ENCODE assay signal across 11 cellular contexts in the genomic region with DNA sequence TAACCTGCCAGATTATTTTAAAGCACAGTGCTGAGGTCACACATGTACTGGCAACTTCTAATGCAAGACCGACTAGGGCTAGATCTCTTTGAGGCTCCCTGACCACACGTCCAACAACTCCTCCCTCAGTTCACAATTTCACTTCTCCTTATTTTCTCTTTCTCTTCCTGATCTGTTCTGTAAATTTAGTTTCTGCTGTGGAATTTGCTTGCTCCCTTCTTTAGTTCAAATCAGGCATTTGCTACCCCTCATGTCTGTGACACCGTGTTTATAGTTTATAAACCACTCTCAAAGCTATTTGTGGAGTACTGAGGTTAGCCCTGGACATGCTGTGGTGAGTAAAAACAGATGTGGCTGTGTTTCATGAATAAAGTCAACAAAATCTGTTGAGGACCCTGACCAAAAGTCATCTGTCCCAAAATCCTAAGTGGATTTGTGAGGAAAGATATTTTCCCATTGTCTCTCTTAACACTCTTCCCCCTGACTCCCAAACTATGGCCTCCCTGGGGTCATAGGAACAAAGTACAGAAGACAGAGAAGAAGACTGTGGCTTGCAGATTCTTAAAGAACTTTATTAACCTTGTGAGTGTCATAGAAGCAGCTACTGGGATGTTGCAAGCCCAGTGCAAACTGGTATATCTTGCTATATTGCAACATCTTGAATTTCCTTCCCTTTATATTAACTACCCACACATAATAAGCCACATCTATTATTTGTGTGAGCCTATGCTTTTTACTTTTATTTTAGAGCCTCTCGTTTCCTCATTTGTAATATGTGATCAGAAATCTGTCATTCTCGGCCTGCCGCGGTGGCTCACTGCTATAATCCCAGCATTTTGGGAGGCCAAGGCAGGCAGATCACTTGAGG. TPM values are rescaled to one million over a fixed set of nuclear protein-coding genes. Genes with fewer than 3 reads are reported as not detected.
DNase-seq lines count a peak whose midpoint lies in the region; ATAC-seq lines count a peak whose summit lies in the region.
"Had no signal": no experiment of that assay in that cellular context is flagged by ENCODE, and none has a peak within 500 bp of the region (broad histone marks: within the 10 kb centered on the region; RNA-seq: fewer than 3 reads in every experiment).

No MANE protein-coding gene starts in this region.

- no peaks in the 10 kb centered on the region for H3K4me1 ChIP-seq in urinary bladder (ENCODE audit: insufficient read depth)

- H3K27ac ChIP-seq in urinary bladder (ENCODE audit: low read depth): peak overlapping the region; percentile 48
- H3K27ac ChIP-seq: 22Rv1, PC-9 had no signal

- no peak overlapping the region for H3K4me3 ChIP-seq in urinary bladder (ENCODE audit: low read depth, low read length)
- H3K4me3 ChIP-seq: PC-9 had no signal

- 47% methylated on average over 7 of the region's 7 CpGs for WGBS in urinary bladder

- no peak for DNase-seq in T-helper 2 cell treated with Interferon-gamma antibody and Interleukin-4, amounts not matched to agents 5 μg/mL and 100 μg/mL, for 36 hours (ENCODE audit: low spot score)
- DNase-seq in T-helper 2 cell (no peak), LHCN-M2 (ENCODE audit: low read depth) (peak; percentile 19), globus pallidus (ENCODE audit: low spot score) (peak; percentile 59), AG08396 (ENCODE audit: low spot score) (no peak)
- DNase-seq in activated CD4-positive, alpha-beta T cell treated with anti-CD3 and anti-CD28 coated beads, Interleukin-2, amount 10 ng/mL, durations not matched to agents 24 days and 14 days: no peak
- DNase-seq: activated naive CD4-positive, alpha-beta T cell treated with anti-CD3 and anti-CD28 coated beads for 36 hours; PC-9 had no signal

- ATAC-seq in HG03045 (IDR thresholded peaks at IDR 0.05; ENCODE audit: unreplicated experiment): no peak

- no peaks in the 10 kb centered on the region for H3K36me3 ChIP-seq in urinary bladder (ENCODE audit: insufficient read depth)

- peak overlapping the region; percentile 7 for H3K27ac Mint-ChIP-seq in T-helper 2 cell treated with Interferon-gamma antibody and Interleukin-4, amounts not matched to agents 5 μg/mL and 100 μg/mL, for 36 hours
- no peak overlapping the region for H3K27ac Mint-ChIP-seq in activated CD4-positive, alpha-beta T cell treated with anti-CD3 and anti-CD28 coated beads, Interleukin-2, amount 10 ng/mL, durations not matched to agents 24 days and 14 days
- H3K27ac Mint-ChIP-seq: activated naive CD4-positive, alpha-beta T cell treated with anti-CD3 and anti-CD28 coated beads for 36 hours had no signal

- H3K4me1 Mint-ChIP-seq in T-helper 2 cell treated with Interferon-gamma antibody and Interleukin-4, amounts not matched to agents 5 μg/mL and 100 μg/mL, for 36 hours (ENCODE audit: low read depth): peaks cover 21% of the 10 kb centered on the region
- peaks cover 22% of the 10 kb centered on the region for H3K4me1 Mint-ChIP-seq in activated CD4-positive, alpha-beta T cell treated with anti-CD3 and anti-CD28 coated beads, Interleukin-2, amount 10 ng/mL, durations not matched to agents 24 days and 14 days

- intact Hi-C loops in activated CD4-positive, alpha-beta T cell treated with anti-CD3 and anti-CD28 coated beads, Interleukin-2, amount 10 ng/mL, durations not matched to agents 24 days and 14 days (cut with micrococcal nuclease): no loop called here

- H3K36me3 Mint-ChIP-seq in T-helper 2 cell treated with Interferon-gamma antibody and Interleukin-4, amounts not matched to agents 5 μg/mL and 100 μg/mL, for 36 hours (ENCODE audit: low read depth): peaks cover 5% of the 10 kb centered on the region
- peaks cover 4% of the 10 kb centered on the region for H3K36me3 Mint-ChIP-seq in activated CD4-positive, alpha-beta T cell treated with anti-CD3 and anti-CD28 coated beads, Interleukin-2, amount 10 ng/mL, durations not matched to agents 24 days and 14 days (ENCODE audit: low read depth)

- peaks cover 10% of the 10 kb centered on the region for H3K27me3 Mint-ChIP-seq in T-helper 2 cell treated with Interferon-gamma antibody and Interleukin-4, amounts not matched to agents 5 μg/mL and 100 μg/mL, for 36 hours (ENCODE audit: low read depth)
- H3K27me3 Mint-ChIP-seq in activated CD4-positive, alpha-beta T cell treated with anti-CD3 and anti-CD28 coated beads, Interleukin-2, amount 10 ng/mL, durations not matched to agents 24 days and 14 days: peaks cover 13% of the 10 kb centered on the region

- H3K9me3 Mint-ChIP-seq in T-helper 2 cell treated with Interferon-gamma antibody and Interleukin-4, amounts not matched to agents 5 μg/mL and 100 μg/mL, for 36 hours: no peaks in the 10 kb centered on the region
- no peaks in the 10 kb centered on the region for H3K9me3 Mint-ChIP-seq in activated CD4-positive, alpha-beta T cell treated with anti-CD3 and anti-CD28 coated beads, Interleukin-2, amount 10 ng/mL, durations not matched to agents 24 days and 14 days
- H3K9me3 Mint-ChIP-seq: activated naive CD4-positive, alpha-beta T cell treated with anti-CD3 and anti-CD28 coated beads for 36 hours had no signal

- no peak overlapping the region for H3K4me3 Mint-ChIP-seq in T-helper 2 cell treated with Interferon-gamma antibody and Interleukin-4, amounts not matched to agents 5 μg/mL and 100 μg/mL, for 36 hours
- H3K4me3 Mint-ChIP-seq in activated CD4-positive, alpha-beta T cell treated with anti-CD3 and anti-CD28 coated beads, Interleukin-2, amount 10 ng/mL, durations not matched to agents 24 days and 14 days: no peak overlapping the region
- H3K4me3 Mint-ChIP-seq: activated naive CD4-positive, alpha-beta T cell treated with anti-CD3 and anti-CD28 coated beads for 36 hours had no signal

RNA-seq across cellular contexts. Expression of a gene that starts 3.5 kb away (rescaled TPM):
- 124 TPM in 2 replicates for total RNA-seq in LHCN-M2 (2014; rRNA removed)
- 224 TPM for polyA plus RNA-seq in LHCN-M2 (2012)
- total RNA-seq in urinary bladder: 41.8 TPM
- polyA plus RNA-seq in urinary bladder: 93.8 TPM
- 55.9 and 67.1 TPM in 2 replicates for total RNA-seq in activated CD4-positive, alpha-beta T cell treated with anti-CD3 and anti-CD28 coated beads, Interleukin-2, amount 10 ng/mL, durations not matched to agents 24 days and 14 days

Comparison
In these comparisons a context has a peak if more than half of its experiments do, and no peak if none do; other contexts are left out.
1. DNase-seq: peak in LHCN-M2 (single experiment) and globus pallidus (single experiment); none in T-helper 2 cell treated with Interferon-gamma antibody and Interleukin-4, amounts not matched to agents 5 μg/mL and 100 μg/mL, for 36 hours (single experiment), T-helper 2 cell (0 of 5), AG08396 (single experiment) and activated CD4-positive, alpha-beta T cell treated with anti-CD3 and anti-CD28 coated beads, Interleukin-2, amount 10 ng/mL, durations not matched to agents 24 days and 14 days (single experiment).